In genomic region chrX:46627044-46627443, GRCh38 we compare ENCODE assay signal across 16 cellular contexts. TPM values are rescaled to one million over a fixed set of nuclear protein-coding genes. Genes with fewer than 3 reads are reported as not detected.
DNase-seq lines count a peak whose midpoint lies in the region; ATAC-seq and TF ChIP-seq lines count a peak whose summit lies in the region.
"Had no signal": no experiment of that assay in that cellular context is flagged by ENCODE, and none has a peak within 500 bp of the region (broad histone marks: within the 10 kb centered on the region; RNA-seq: fewer than 3 reads in every experiment).

No MANE protein-coding gene starts in this region.

- no peak overlapping the region for H3K4me3 Mint-ChIP-seq in WTC11
- H3K4me3 Mint-ChIP-seq: T-cell had no signal

- H3K27me3 ChIP-seq in left ventricle myocardium inferior (ENCODE audit: low read depth) (no peaks in the 10 kb centered on the region), upper lobe of right lung (no peaks in the 10 kb centered on the region)
- H3K27me3 ChIP-seq: tibial artery had no signal

- no peaks in the 10 kb centered on the region for H3K27me3 Mint-ChIP-seq in WTC11 (ENCODE audit: low read depth)

- H3K36me3 ChIP-seq in left ventricle myocardium inferior (no peaks in the 10 kb centered on the region), upper lobe of right lung (no peaks in the 10 kb centered on the region)
- H3K36me3 ChIP-seq: tibial artery had no signal

- intact Hi-C loops in left ventricle myocardium inferior (cut with micrococcal nuclease), result no loop called here
- intact Hi-C loops in Right ventricle myocardium inferior (cut with DNase I), result no loop called here
- intact Hi-C loops in upper lobe of right lung (cut with DNase I), result no loop called here

- peaks cover 22% of the 10 kb centered on the region for H3K36me3 Mint-ChIP-seq in WTC11

- ATAC-seq in Right ventricle myocardium inferior (no peak), WTC11 (no peak), left lobe of liver (peak; percentile 15), upper lobe of right lung (no peak)
- ATAC-seq: esophagus mucosa had no signal

- TF ChIP-seq CTCF in left ventricle myocardium inferior (IDR thresholded peaks at IDR 0.05; ENCODE audit: borderline replicate concordance) (no peak), WTC11 (IDR thresholded peaks at IDR 0.05) (no peak), upper lobe of right lung (IDR thresholded peaks at IDR 0.05) (no peak)

- DNase-seq in left ventricle myocardium inferior (no peak), Right ventricle myocardium inferior (ENCODE audit: missing footprints) (no peak), WTC11 (ENCODE audit: low spot score) (no peak), left lobe of liver (ENCODE audit: low spot score) (no peak), upper lobe of right lung (no peak), OCI-M1 (lab: John Stamatoyannopoulos, UW) (no peak), GM19240 (ENCODE audit: insufficient read length, low spot score) (no peak)
- DNase-seq in activated effector memory CD4-positive, alpha-beta T cell treated with Interleukin-2 at 50 U/mL for 16 hours, result no peak
- DNase-seq: activated CD4-positive, alpha-beta T cell treated with anti-CD3 and anti-CD28 coated beads for 1 hour; anterior cingulate cortex; kidney glomerular epithelial cell; MM.1S; NCI-H748 treated with DMSO at 0.1 percent for 48 hours had no signal

- H3K27ac Mint-ChIP-seq in WTC11, result peak overlapping the region; percentile 85

- H3K9me3 ChIP-seq in left ventricle myocardium inferior (replicated peaks) (no peaks in the 10 kb centered on the region), upper lobe of right lung (no peaks in the 10 kb centered on the region)
- H3K9me3 ChIP-seq: tibial artery had no signal

- H3K27ac ChIP-seq in left ventricle myocardium inferior (replicated peaks) (peak overlapping the region; percentile 79), upper lobe of right lung (peak overlapping the region; percentile 36)
- H3K27ac ChIP-seq: tibial artery had no signal

- no peaks in the 10 kb centered on the region for H3K9me3 Mint-ChIP-seq in WTC11
- H3K9me3 Mint-ChIP-seq: T-cell had no signal

- no peak overlapping the region for H3K4me3 ChIP-seq in left ventricle myocardium inferior
- H3K4me3 ChIP-seq in upper lobe of right lung, result no peak overlapping the region
- H3K4me3 ChIP-seq: tibial artery had no signal

- CTCF ChIA-PET in WTC11 (lab: Charles Lee), result no interaction called here

- POLR2A ChIA-PET in WTC11 (lab: Charles Lee), result no interaction called here

- H3K4me1 ChIP-seq in left ventricle myocardium inferior (peaks cover 53% of the 10 kb centered on the region), upper lobe of right lung (peaks cover 7% of the 10 kb centered on the region)

- peaks cover 31% of the 10 kb centered on the region for H3K4me1 Mint-ChIP-seq in WTC11

TF ChIP-seq in WTC11, 78 proteins besides CTCF, POLR2A, EP300 and RAD21:
- TF ChIP-seq TEAD4 (CRISPR knock-in tag; IDR thresholded peaks at IDR 0.05) (no peak), NFE2L1 (CRISPR knock-in tag; IDR thresholded peaks at IDR 0.05) (no peak), MAX (CRISPR knock-in tag; IDR thresholded peaks at IDR 0.05) (no peak), CREB1 (CRISPR knock-in tag; IDR thresholded peaks at IDR 0.05) (no peak), JUN (CRISPR knock-in tag; IDR thresholded peaks at IDR 0.05) (no peak), ATF6 (CRISPR knock-in tag; IDR thresholded peaks at IDR 0.05) (no peak), TP53 (CRISPR knock-in tag; IDR thresholded peaks at IDR 0.05) (no peak), ZNF396 (CRISPR knock-in tag; IDR thresholded peaks at IDR 0.05; ENCODE audit: borderline replicate concordance) (no peak), FOXP4 (CRISPR knock-in tag; IDR thresholded peaks at IDR 0.05) (no peak), CDX4 (CRISPR knock-in tag; IDR thresholded peaks at IDR 0.05; ENCODE audit: borderline replicate concordance) (no peak), IRF2 (CRISPR knock-in tag; IDR thresholded peaks at IDR 0.05; ENCODE audit: borderline replicate concordance, low read depth) (no peak), FOXJ3 (CRISPR knock-in tag; IDR thresholded peaks at IDR 0.05; ENCODE audit: borderline replicate concordance) (no peak), GTF2I (CRISPR knock-in tag; conservative IDR thresholded peaks at IDR 0.05) (no peak), EMX1 (CRISPR knock-in tag; IDR thresholded peaks at IDR 0.05) (no peak), SMAD3 (CRISPR knock-in tag; IDR thresholded peaks at IDR 0.05; ENCODE audit: borderline replicate concordance) (no peak), FOXK1 (CRISPR knock-in tag; IDR thresholded peaks at IDR 0.05) (no peak), TEAD1 (CRISPR knock-in tag; IDR thresholded peaks at IDR 0.05) (no peak), FOXP1 (CRISPR knock-in tag; IDR thresholded peaks at IDR 0.05; ENCODE audit: borderline replicate concordance) (no peak), MYBL2 (CRISPR knock-in tag; IDR thresholded peaks at IDR 0.05) (no peak), ARID4B (CRISPR knock-in tag; IDR thresholded peaks at IDR 0.05; ENCODE audit: borderline replicate concordance) (no peak)

RNA-seq across cellular contexts. Expression of gene CHST7, which starts 53.5 kb away (rescaled TPM):
- total RNA-seq in left ventricle myocardium inferior (15.9 TPM), Right ventricle myocardium inferior (15.1 TPM), WTC11 (2021) (17.0 to 19.6 TPM (median 18.5 TPM) in 3 replicates), left lobe of liver (6.6 TPM), upper lobe of right lung (7.5 TPM)
